Comparison of ENCODE assay signal across 11 cellular contexts in the genomic region with DNA sequence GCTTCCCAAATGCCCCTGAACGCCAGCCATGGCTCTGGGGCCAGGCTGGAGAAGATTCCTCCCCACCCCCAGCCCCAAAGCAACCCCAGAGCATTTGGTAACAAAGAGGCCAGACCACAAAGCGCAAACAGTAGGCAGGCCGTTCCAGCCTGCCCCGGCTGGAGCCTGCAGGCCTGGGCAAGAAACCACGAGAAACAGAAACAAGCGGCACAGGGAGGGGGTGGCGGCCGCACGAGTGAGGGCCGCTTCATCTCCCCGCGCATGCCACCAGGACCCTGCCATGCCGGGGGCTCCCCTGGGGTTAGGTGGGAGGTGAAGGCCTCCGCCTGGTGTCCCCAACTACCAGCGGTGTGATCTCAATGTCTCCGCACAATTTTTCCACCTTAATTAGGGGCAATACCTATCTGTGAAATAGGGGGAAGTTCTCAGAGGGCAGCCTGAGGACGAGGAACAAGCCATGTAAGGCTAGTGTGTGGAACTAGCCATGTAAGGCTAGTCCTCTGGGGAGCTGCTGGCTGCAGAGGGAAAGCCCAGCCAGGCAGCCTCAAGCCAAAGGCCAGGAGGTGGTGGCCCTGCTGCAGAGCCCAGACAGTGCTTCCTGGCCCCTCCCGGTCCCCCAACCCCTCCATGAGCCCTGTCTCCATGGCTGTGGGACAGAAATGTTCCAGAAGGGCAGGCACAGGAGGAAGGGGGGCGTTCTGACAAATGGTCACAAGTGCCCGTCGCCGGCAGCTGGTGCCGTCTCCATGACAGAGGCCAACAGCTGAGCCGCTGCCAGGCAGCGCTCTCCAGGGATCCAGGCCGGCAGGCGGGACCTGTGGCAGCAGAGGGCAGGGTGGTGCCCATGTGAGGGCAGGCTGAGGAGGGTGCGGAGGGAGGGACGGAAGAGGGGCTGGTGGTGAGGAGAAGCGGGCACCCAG. TPM values are rescaled to one million over a fixed set of nuclear protein-coding genes. Genes with fewer than 3 reads are reported as not detected.
DNase-seq lines count a peak whose midpoint lies in the region; ATAC-seq, FAIRE-seq and TF ChIP-seq lines count a peak whose summit lies in the region.
"Had no signal": no experiment of that assay in that cellular context is flagged by ENCODE, and none has a peak within 500 bp of the region (broad histone marks: within the 10 kb centered on the region; RNA-seq: fewer than 3 reads in every experiment).

No MANE protein-coding gene starts in this region.

- H3K79me2 ChIP-seq in HepG2 (ENCODE audit: insufficient read depth, low read length) = no peaks in the 10 kb centered on the region

- 71% methylated on average over 30 of the region's 30 CpGs for WGBS in liver
- 98% methylated on average over 30 of the region's 30 CpGs for WGBS in HepG2 (ENCODE audit: low lambda C conversion rate)

- ATAC-seq in HepG2 (no peak), HG02852 (IDR thresholded peaks at IDR 0.05; ENCODE audit: unreplicated experiment) (no peak), HG03432 (IDR thresholded peaks at IDR 0.05; ENCODE audit: unreplicated experiment) (no peak), GM21367 (IDR thresholded peaks at IDR 0.05; ENCODE audit: unreplicated experiment) (no peak)
- ATAC-seq: Panc1 had no signal

- H3K9ac ChIP-seq in liver (ENCODE audit: low read depth in 1 of 2, low read length in 2 of 2) (no peak overlapping the region), HepG2 (ENCODE audit: insufficient read depth, low read depth, low read length) (no peak overlapping the region)

- BruUV-seq in HepG2 (replicated peaks; lab: Mats Ljungman, UMichigan) = no TSS peak

- TF ChIP-seq POLR2A in HepG2 (IDR thresholded peaks at IDR 0.05; ENCODE audit: insufficient read depth in 1 of 2, low read depth in 2 of 2, low read length in 2 of 2) = no peak

- no peak overlapping the region for H3K4me2 ChIP-seq in HepG2 (ENCODE audit: low read depth, low read length)

- in situ Hi-C loops in HepG2 (cut with HindIII; ENCODE audit: extremely low pct_ligation_motif_present, low pct_unique_long_range_greater_than_20kb) = no loop called here

- H3K4me3 ChIP-seq in liver (ENCODE audit: low read depth in 1 of 3, low read length in 3 of 3) = no peak overlapping the region
- H3K4me3 ChIP-seq in HepG2 (replicated peaks in 1 of 3; ENCODE audit: insufficient read depth in 1 of 3, low read depth in 2 of 3, low read length in 3 of 3) = no peak overlapping the region
- H3K4me3 ChIP-seq in epithelial cell of esophagus (ENCODE audit: low read length) = no peak overlapping the region
- peak overlapping the region in 1 of 2 experiments; percentile 23 for H3K4me3 ChIP-seq in neutrophil (ENCODE audit: low read depth in 1 of 2, low read length in 1 of 2)

- H4K20me1 ChIP-seq in HepG2 (ENCODE audit: insufficient read depth, low read length) = no peaks in the 10 kb centered on the region

- TF ChIP-seq RAD21 in liver (IDR thresholded peaks at IDR 0.05) (peak; percentile 38 to 41), HepG2 (CRISPR knock-in tag; IDR thresholded peaks at IDR 0.05) (no peak)

- no peak for FAIRE-seq in HepG2 (lab: Jason Lieb, UNC)
- FAIRE-seq: GM18507 had no signal

- H3K9me3 Mint-ChIP-seq in activated T-cell treated with anti-CD3 and anti-CD28 coated beads, Interleukin-2, amount 50 U/mL, for 24 hours = no peaks in the 10 kb centered on the region

- POLR2A ChIA-PET in HepG2 (lab: Yijun Ruan, JAX) = interaction anchor here (1.1 kb wide), 1 partner anchor 25 kb away, joined by 3 read pairs; no protein-coding TSS in a partner anchor

- intact Hi-C loops in HepG2 (cut with micrococcal nuclease; ENCODE audit: unreplicated experiment) = no loop called here

- H3K36me3 ChIP-seq in liver (ENCODE audit: control insufficient read depth in 4 of 4, insufficient read depth in 3 of 4, low read depth in 1 of 4, low read length in 3 of 4) = peaks cover 0 to 2% (median 0%) of the 10 kb centered on the region in 4 donors
- H3K36me3 ChIP-seq in HepG2 (replicated peaks in 1 of 2; ENCODE audit: control insufficient read depth in 1 of 2, insufficient read depth in 2 of 2, low read length in 2 of 2) = peaks cover 5 to 8% of the 10 kb centered on the region in 2 experiments; a peak in 2 of 5 replicates
- peaks cover 9% of the 10 kb centered on the region for H3K36me3 ChIP-seq in neutrophil

- no peak overlapping the region for H2AFZ ChIP-seq in HepG2 (ENCODE audit: low read length)

- CTCF ChIA-PET in HepG2 (lab: Yijun Ruan, JAX; ENCODE audit: low intra/inter-chr PET ratio, low total read pairs) = no interaction called here

- H3K4me1 ChIP-seq in liver (ENCODE audit: control insufficient read depth in 4 of 4, insufficient read depth in 4 of 4, low read length in 3 of 4) (peaks cover 17 to 48% (median 31%) of the 10 kb centered on the region in 4 donors), HepG2 (ENCODE audit: insufficient read depth, low read length) (peaks cover 55% of the 10 kb centered on the region), neutrophil (ENCODE audit: control insufficient read depth in 1 of 2, insufficient read depth in 1 of 2, low read depth in 1 of 2, low read length in 1 of 2) (peaks cover 40 to 46% of the 10 kb centered on the region in 2 experiments)

- H3K27ac Mint-ChIP-seq in activated T-cell treated with anti-CD3 and anti-CD28 coated beads, Interleukin-2, amount 50 U/mL, for 24 hours = no peak overlapping the region

- no peaks in the 10 kb centered on the region for H3K9me3 ChIP-seq in liver (ENCODE audit: control insufficient read depth in 4 of 4, low read length in 3 of 4)
- H3K9me3 ChIP-seq in HepG2 (ENCODE audit: low read length) = no peaks in the 10 kb centered on the region
- no peaks in the 10 kb centered on the region for H3K9me3 ChIP-seq in neutrophil

- TF ChIP-seq CTCF in liver (IDR thresholded peaks at IDR 0.05; ENCODE audit: low read depth, low read length, missing input control) = no peak
- no peak for TF ChIP-seq CTCF in HepG2 (CRISPR knock-in tag; IDR thresholded peaks at IDR 0.05)
- no peak for TF ChIP-seq CTCF in epithelial cell of esophagus (IDR thresholded peaks at IDR 0.05; ENCODE audit: insufficient read depth, low read depth, low read length, missing control alignments)
- TF ChIP-seq CTCF in neutrophil (IDR thresholded peaks at IDR 0.05) = no peak

- TF ChIP-seq EP300 in HepG2 (IDR thresholded peaks at IDR 0.05; ENCODE audit: low read depth in 2 of 2, low read length in 2 of 2) (no peak), HepG2 (CRISPR knock-in tag; IDR thresholded peaks at IDR 0.05; ENCODE audit: borderline replicate concordance) (no peak)

- no peaks in the 10 kb centered on the region for H3K27me3 ChIP-seq in liver (ENCODE audit: control insufficient read depth in 4 of 4, insufficient read depth in 4 of 4, low read length in 3 of 4)
- no peaks in the 10 kb centered on the region for H3K27me3 ChIP-seq in HepG2 (ENCODE audit: control insufficient read depth in 1 of 2, insufficient read depth in 2 of 2, low read length in 2 of 2)
- H3K27me3 ChIP-seq in neutrophil = no peaks in the 10 kb centered on the region

- DNase-seq in HepG2 (ENCODE audit: low spot score) = no peak
- peak; percentile 87 for DNase-seq in epithelial cell of esophagus (ENCODE audit: low read depth)
- no peak for DNase-seq in activated T-cell treated with anti-CD3 and anti-CD28 coated beads, Interleukin-2, amount 50 U/mL, for 24 hours
- DNase-seq: glutamatergic neuron had no signal

- peaks cover 25% of the 10 kb centered on the region for H3K4me1 Mint-ChIP-seq in activated T-cell treated with anti-CD3 and anti-CD28 coated beads, Interleukin-2, amount 50 U/mL, for 24 hours (ENCODE audit: low read depth)

- no peaks in the 10 kb centered on the region for H3K27me3 Mint-ChIP-seq in activated T-cell treated with anti-CD3 and anti-CD28 coated beads, Interleukin-2, amount 50 U/mL, for 24 hours

- no peak overlapping the region for H3K4me3 Mint-ChIP-seq in activated T-cell treated with anti-CD3 and anti-CD28 coated beads, Interleukin-2, amount 50 U/mL, for 24 hours

- peaks cover 31% of the 10 kb centered on the region for H3K36me3 Mint-ChIP-seq in activated T-cell treated with anti-CD3 and anti-CD28 coated beads, Interleukin-2, amount 50 U/mL, for 24 hours (ENCODE audit: low read depth)

- H3K27ac ChIP-seq in liver (ENCODE audit: low read depth in 1 of 2, low read length in 2 of 2) (peak overlapping the region in 1 of 2 donors; percentile 21), HepG2 (ENCODE audit: extremely low read length, insufficient read depth, low read length) (no peak overlapping the region), neutrophil (peak overlapping the region; percentile 25)

RNA-seq across cellular contexts. Expression of gene MTSS2, which starts 14.5 kb away (rescaled TPM):
- total RNA-seq in liver (10 to 100 TPM; 26.7 to 45.1 TPM), HepG2 (2016; rRNA removed; fragmentation: Illumina TruSeq; extraction: Trizol) (84.6 and 132 TPM in 2 replicates)
- polyA plus RNA-seq in liver (10 to 100 TPM in 1 of 2 donors, 1 to 10 TPM in 1; 3.8 to 95.7 TPM), HepG2 (2011; rRNA removed) (242 and 284 TPM in 2 replicates)
- total RNA-seq in HepG2 (2016; cell fraction: cytosol; rRNA removed; fragmentation: Illumina TruSeq; extraction: Trizol; ENCODE audit: low read depth) = 43.5 and 50.3 TPM in 2 replicates
- total RNA-seq in HepG2 (2016; cell fraction: insoluble cytoplasmic fraction; rRNA removed; fragmentation: Illumina TruSeq; extraction: Trizol) = 77.0 and 127 TPM in 2 replicates
- total RNA-seq in HepG2 (2016; cell fraction: membrane; rRNA removed; fragmentation: Illumina TruSeq; extraction: Trizol) = 144 and 145 TPM in 2 replicates
- total RNA-seq in HepG2 (2016; cell fraction: nucleus; rRNA removed; fragmentation: Illumina TruSeq; extraction: Trizol) = 105 and 134 TPM in 2 replicates
- 101 and 160 TPM in 2 replicates for polyA plus RNA-seq in HepG2 (2011; cell fraction: cytosol; rRNA removed)
- polyA plus RNA-seq in HepG2 (2011; cell fraction: nucleus; rRNA removed) = 555 and 802 TPM in 2 replicates
- polyA plus RNA-seq in HepG2 (2012) = 157 and 253 TPM in 2 replicates
- 47.6 and 47.9 TPM in 2 replicates for polyA plus RNA-seq in HepG2 (2016; cell fraction: cytosol; fragmentation: Illumina TruSeq; extraction: Trizol; ENCODE audit: low read depth)
- polyA plus RNA-seq in HepG2 (2016; cell fraction: insoluble cytoplasmic fraction; fragmentation: Illumina TruSeq; extraction: Trizol; ENCODE audit: low read depth) = 136 and 193 TPM in 2 replicates
- 144 and 154 TPM in 2 replicates for polyA plus RNA-seq in HepG2 (2016; cell fraction: membrane; fragmentation: Illumina TruSeq; extraction: Trizol; ENCODE audit: low read depth)
- 467 and 522 TPM in 2 replicates for polyA plus RNA-seq in HepG2 (2016; cell fraction: nucleus; fragmentation: Illumina TruSeq; extraction: Trizol; ENCODE audit: insufficient read depth, low read depth)
- polyA minus RNA-seq in HepG2 (2011; rRNA and poly(A)+ RNA removed; ENCODE audit: low replicate concordance) = 24.5 and 186 TPM in 2 replicates
- 155 and 166 TPM in 2 replicates for polyA minus RNA-seq in HepG2 (2011; cell fraction: cytosol; rRNA and poly(A)+ RNA removed)
- polyA minus RNA-seq in HepG2 (2011; cell fraction: nucleus; rRNA and poly(A)+ RNA removed) = 97.5 and 127 TPM in 2 replicates

RNA-seq across cellular contexts. Expression of gene IL34, which starts 54.0 kb away (rescaled TPM):
- total RNA-seq in liver (under 1 TPM; 0.25 to 0.93 TPM), HepG2 (2016; rRNA removed; fragmentation: Illumina TruSeq; extraction: Trizol) (1.2 and 1.4 TPM in 2 replicates)
- polyA plus RNA-seq in liver (under 1 TPM; 0.40 to 0.43 TPM), HepG2 (2011; rRNA removed) (1.3 and 1.6 TPM in 2 replicates)
- 1.0 and 1.6 TPM in 2 replicates for total RNA-seq in HepG2 (2016; cell fraction: cytosol; rRNA removed; fragmentation: Illumina TruSeq; extraction: Trizol; ENCODE audit: low read depth)
- total RNA-seq in HepG2 (2016; cell fraction: insoluble cytoplasmic fraction; rRNA removed; fragmentation: Illumina TruSeq; extraction: Trizol) = 1.2 and 1.3 TPM in 2 replicates
- 1.8 and 2.4 TPM in 2 replicates for total RNA-seq in HepG2 (2016; cell fraction: membrane; rRNA removed; fragmentation: Illumina TruSeq; extraction: Trizol)
- total RNA-seq in HepG2 (2016; cell fraction: nucleus; rRNA removed; fragmentation: Illumina TruSeq; extraction: Trizol) = 0.31 and 0.40 TPM in 2 replicates
- polyA plus RNA-seq in HepG2 (2011; cell fraction: cytosol; rRNA removed) = 1.1 and 2.2 TPM in 2 replicates
- 0.83 and 1.9 TPM in 2 replicates for polyA plus RNA-seq in HepG2 (2011; cell fraction: nucleus; rRNA removed)
- polyA plus RNA-seq in HepG2 (2012) = 0.83 TPM in 2 replicates
- 1.3 and 2.1 TPM in 2 replicates for polyA plus RNA-seq in HepG2 (2016; cell fraction: cytosol; fragmentation: Illumina TruSeq; extraction: Trizol; ENCODE audit: low read depth)
- 0.84 and 0.90 TPM in 2 replicates for polyA plus RNA-seq in HepG2 (2016; cell fraction: insoluble cytoplasmic fraction; fragmentation: Illumina TruSeq; extraction: Trizol; ENCODE audit: low read depth)
- 1.2 and 1.6 TPM in 2 replicates for polyA plus RNA-seq in HepG2 (2016; cell fraction: membrane; fragmentation: Illumina TruSeq; extraction: Trizol; ENCODE audit: low read depth)
- 0.96 and 1.1 TPM in 2 replicates for polyA plus RNA-seq in HepG2 (2016; cell fraction: nucleus; fragmentation: Illumina TruSeq; extraction: Trizol; ENCODE audit: insufficient read depth, low read depth)
- polyA minus RNA-seq in HepG2 (2011; rRNA and poly(A)+ RNA removed; ENCODE audit: low replicate concordance) = 1.0 TPM in 1 of 2 replicates, not detected in the other
- 0.35 TPM in 1 of 2 replicates, not detected in the other for polyA minus RNA-seq in HepG2 (2011; cell fraction: cytosol; rRNA and poly(A)+ RNA removed)
- 0.50 and 1.5 TPM in 2 replicates for polyA minus RNA-seq in HepG2 (2011; cell fraction: nucleus; rRNA and poly(A)+ RNA removed)
